Comparison of ENCODE assay signal across 16 cellular contexts in the genomic region with DNA sequence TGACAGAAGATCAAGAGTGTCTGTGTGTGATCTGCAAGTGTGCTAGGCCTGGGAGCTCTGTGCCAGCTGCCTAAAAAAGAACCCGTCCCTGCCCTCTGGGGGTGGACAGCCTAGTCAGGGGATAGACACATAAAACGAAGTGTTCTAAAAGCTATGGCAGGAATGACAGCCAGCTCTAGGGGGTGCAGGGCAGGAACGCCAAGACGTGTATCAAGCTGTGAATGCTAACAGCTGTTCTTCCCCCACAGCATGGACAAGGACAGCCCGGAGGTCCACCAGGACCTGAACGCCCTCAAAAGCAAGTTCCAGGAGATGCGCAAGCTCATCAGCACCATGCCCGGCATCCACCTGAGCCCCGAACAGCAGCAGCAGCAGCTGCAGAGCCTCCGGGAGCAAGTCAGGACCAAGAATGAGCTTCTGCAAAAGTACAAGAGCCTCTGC.
"Had no signal": no experiment of that assay in that cellular context is flagged by ENCODE, and none has a peak within 500 bp of the region (broad histone marks: within the 10 kb centered on the region; RNA-seq: fewer than 3 reads in every experiment).

No MANE protein-coding gene starts in this region.

- H3K4me1 ChIP-seq: foreskin keratinocyte had no signal

- H3K27me3 ChIP-seq: body of pancreas, suprapubic skin had no signal

- FAIRE-seq: small intestine had no signal

- H3K27ac ChIP-seq: body of pancreas, foreskin keratinocyte, suprapubic skin had no signal

- H3K9me3 ChIP-seq: body of pancreas, heart left ventricle, suprapubic skin had no signal

- H3K4me3 ChIP-seq: body of pancreas, heart left ventricle, lung, suprapubic skin had no signal

- DNase-seq: activated CD4-positive, alpha-beta memory T cell treated with anti-CD3 and anti-CD28 coated beads for 36 hours; activated CD4-positive, alpha-beta T cell treated with anti-CD3 and anti-CD28 coated beads for 1 hour; activated CD8-positive, alpha-beta memory T cell treated with anti-CD3 and anti-CD28 coated beads, Interleukin-2, amount 10 ng/mL, durations not matched to agents 7 days and 5 days; activated effector memory CD4-positive, alpha-beta T cell treated with Interleukin-2 at 50 U/mL for 16 hours; activated naive CD4-positive, alpha-beta T cell treated with anti-CD3 and anti-CD28 coated beads, Interleukin-2, amount 50 U/mL, for 16 hours; activated T-cell treated with anti-CD3 and anti-CD28 coated beads, Interleukin-2, amount 50 U/mL, for 24 hours; amniotic stem cell; body of pancreas; effector memory CD4-positive, alpha-beta T cell; foreskin keratinocyte; heart left ventricle; immature natural killer cell; small intestine; stimulated activated naive CD8-positive, alpha-beta T cell treated with anti-CD3 and anti-CD28 coated beads, Interleukin-15, Interleukin-2, amounts not matched to agents 100 U/mL and 50 U/mL, for 24 hours had no signal
